Comparison of ENCODE assay signal across 13 cellular contexts in the genomic region with DNA sequence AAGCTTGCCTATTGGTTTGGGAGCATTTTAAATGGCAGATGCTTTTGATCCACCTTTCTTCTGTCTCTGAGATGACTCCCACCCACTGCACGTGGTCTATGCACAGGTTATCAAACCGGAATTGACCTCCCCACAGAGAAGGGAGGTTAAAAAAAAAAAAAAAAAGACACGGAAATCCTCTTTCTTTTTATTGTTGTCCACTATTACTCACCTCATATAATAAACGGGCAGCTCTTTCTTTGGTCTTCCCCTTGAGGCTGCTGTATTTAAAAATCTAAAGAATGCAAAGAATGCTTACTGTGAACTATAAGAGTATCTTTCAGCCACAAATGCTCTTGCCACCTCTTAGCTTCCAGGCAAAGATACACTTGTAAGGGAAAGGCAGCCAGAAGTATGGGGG.
A peak's percentile ranks its signal among the peaks of the same experiment; 100 is the strongest.
DNase-seq lines count a peak whose midpoint lies in the region; ATAC-seq and TF ChIP-seq lines count a peak whose summit lies in the region.
"Had no signal": no experiment of that assay in that cellular context is flagged by ENCODE, and none has a peak within 500 bp of the region (broad histone marks: within the 10 kb centered on the region; RNA-seq: fewer than 3 reads in every experiment).

No MANE protein-coding gene starts in this region.

- H3K4me1 ChIP-seq in body of pancreas: no peaks in the 10 kb centered on the region
- H3K4me1 ChIP-seq: adrenal gland, gastroesophageal sphincter had no signal

- no peaks in the 10 kb centered on the region for H3K27me3 Mint-ChIP-seq in osteocyte (ENCODE audit: unreplicated experiment)
- H3K27me3 Mint-ChIP-seq: activated CD4-positive, alpha-beta memory T cell treated with anti-CD3 and anti-CD28 coated beads, Interleukin-2, amount 10 ng/mL, durations not matched to agents 7 days and 5 days had no signal

- H3K27ac ChIP-seq in RWPE1 (no peak overlapping the region), body of pancreas (no peak overlapping the region)
- H3K27ac ChIP-seq: adrenal gland, gastroesophageal sphincter had no signal

- H3K4me1 Mint-ChIP-seq in osteocyte (ENCODE audit: unreplicated experiment): peaks cover 21% of the 10 kb centered on the region
- H3K4me1 Mint-ChIP-seq: activated CD4-positive, alpha-beta memory T cell treated with anti-CD3 and anti-CD28 coated beads, Interleukin-2, amount 10 ng/mL, durations not matched to agents 7 days and 5 days had no signal

- 17 to 21% methylated on average over 4 of the region's 4 CpGs for WGBS in body of pancreas, 2 donors

- CTCF ChIA-PET in RWPE1 (lab: Yijun Ruan, JAX): interaction anchor here (0.6 kb wide), 1 partner anchor 752 kb away, joined by 7 read pairs; no protein-coding TSS in a partner anchor

- no peaks in the 10 kb centered on the region for H3K27me3 ChIP-seq in body of pancreas
- H3K27me3 ChIP-seq: adrenal gland, gastroesophageal sphincter had no signal

- POLR2A ChIA-PET in RWPE1 (lab: Yijun Ruan, JAX; ENCODE audit: low non-redundant PET): no interaction called here

- H3K36me3 Mint-ChIP-seq in osteocyte (ENCODE audit: unreplicated experiment): no peaks in the 10 kb centered on the region

- H3K4me3 ChIP-seq in fibroblast of pulmonary artery (replicated peaks; ENCODE audit: low read depth, low read length) (no peak overlapping the region), body of pancreas (no peak overlapping the region)
- H3K4me3 ChIP-seq: adrenal gland, gastroesophageal sphincter had no signal

- no peak overlapping the region for H3K4me3 Mint-ChIP-seq in osteocyte (ENCODE audit: unreplicated experiment)
- H3K4me3 Mint-ChIP-seq: activated CD4-positive, alpha-beta memory T cell treated with anti-CD3 and anti-CD28 coated beads, Interleukin-2, amount 10 ng/mL, durations not matched to agents 7 days and 5 days had no signal

- H3K27ac Mint-ChIP-seq in osteocyte (ENCODE audit: unreplicated experiment): peak overlapping the region; percentile 49
- H3K27ac Mint-ChIP-seq: activated CD4-positive, alpha-beta memory T cell treated with anti-CD3 and anti-CD28 coated beads, Interleukin-2, amount 10 ng/mL, durations not matched to agents 7 days and 5 days had no signal

- H3K9me3 ChIP-seq in body of pancreas: no peaks in the 10 kb centered on the region
- H3K9me3 ChIP-seq: adrenal gland, gastroesophageal sphincter had no signal

- no peak for ATAC-seq in HG02610 (IDR thresholded peaks at IDR 0.05; ENCODE audit: unreplicated experiment)
- ATAC-seq in body of pancreas: no peak
- ATAC-seq: gastroesophageal sphincter had no signal

- intact Hi-C loops in body of pancreas (cut with DNase I): no loop called here

- H3K9me3 Mint-ChIP-seq in osteocyte (ENCODE audit: unreplicated experiment): peaks cover 7% of the 10 kb centered on the region
- H3K9me3 Mint-ChIP-seq: activated CD4-positive, alpha-beta memory T cell treated with anti-CD3 and anti-CD28 coated beads, Interleukin-2, amount 10 ng/mL, durations not matched to agents 7 days and 5 days had no signal

- peak; percentile 65 for DNase-seq in GM03348 (ENCODE audit: low spot score)
- peak; percentile 36 for DNase-seq in RWPE1 (ENCODE audit: low spot score)
- peak; percentile 62 for DNase-seq in fibroblast of pulmonary artery (ENCODE audit: low read depth)
- no peak for DNase-seq in osteocyte (ENCODE audit: extremely low spot score, unreplicated experiment)
- no peak for DNase-seq in NCI-H1930 (lab: John Stamatoyannopoulos, UW)
- no peak for DNase-seq in body of pancreas
- DNase-seq in NK-92 (lab: John Stamatoyannopoulos, UW; ENCODE audit: unreplicated experiment): no peak
- DNase-seq: activated CD4-positive, alpha-beta memory T cell treated with anti-CD3 and anti-CD28 coated beads, Interleukin-2, amount 10 ng/mL, durations not matched to agents 7 days and 5 days; adrenal gland; DND-41; stimulated activated naive CD4-positive, alpha-beta T cell had no signal

- TF ChIP-seq CTCF in RWPE1 (conservative IDR thresholded peaks at IDR 0.05; ENCODE audit: low read depth) (no peak), fibroblast of pulmonary artery (IDR thresholded peaks at IDR 0.05; ENCODE audit: low read length, missing control alignments) (no peak), osteocyte (IDR thresholded peaks at IDR 0.05) (no peak), body of pancreas (IDR thresholded peaks at IDR 0.05) (no peak)

- no peak for TF ChIP-seq POLR2A in body of pancreas (IDR thresholded peaks at IDR 0.05)

- H3K36me3 ChIP-seq in body of pancreas (replicated peaks in 1 of 2; ENCODE audit: insufficient read depth in 1 of 2, low read depth in 2 of 2): no peaks in the 10 kb centered on the region
- H3K36me3 ChIP-seq: adrenal gland, gastroesophageal sphincter had no signal

Comparison
In these comparisons a context has a peak if more than half of its experiments do, and no peak if none do; other contexts are left out.
1. DNase-seq: peak in GM03348 (single experiment), RWPE1 (single experiment) and fibroblast of pulmonary artery (single experiment); none in osteocyte (single experiment), NCI-H1930 (0 of 2), body of pancreas (0 of 4) and NK-92 (single experiment).